8 cellular contexts compared by ENCODE assay signal in the genomic region with DNA sequence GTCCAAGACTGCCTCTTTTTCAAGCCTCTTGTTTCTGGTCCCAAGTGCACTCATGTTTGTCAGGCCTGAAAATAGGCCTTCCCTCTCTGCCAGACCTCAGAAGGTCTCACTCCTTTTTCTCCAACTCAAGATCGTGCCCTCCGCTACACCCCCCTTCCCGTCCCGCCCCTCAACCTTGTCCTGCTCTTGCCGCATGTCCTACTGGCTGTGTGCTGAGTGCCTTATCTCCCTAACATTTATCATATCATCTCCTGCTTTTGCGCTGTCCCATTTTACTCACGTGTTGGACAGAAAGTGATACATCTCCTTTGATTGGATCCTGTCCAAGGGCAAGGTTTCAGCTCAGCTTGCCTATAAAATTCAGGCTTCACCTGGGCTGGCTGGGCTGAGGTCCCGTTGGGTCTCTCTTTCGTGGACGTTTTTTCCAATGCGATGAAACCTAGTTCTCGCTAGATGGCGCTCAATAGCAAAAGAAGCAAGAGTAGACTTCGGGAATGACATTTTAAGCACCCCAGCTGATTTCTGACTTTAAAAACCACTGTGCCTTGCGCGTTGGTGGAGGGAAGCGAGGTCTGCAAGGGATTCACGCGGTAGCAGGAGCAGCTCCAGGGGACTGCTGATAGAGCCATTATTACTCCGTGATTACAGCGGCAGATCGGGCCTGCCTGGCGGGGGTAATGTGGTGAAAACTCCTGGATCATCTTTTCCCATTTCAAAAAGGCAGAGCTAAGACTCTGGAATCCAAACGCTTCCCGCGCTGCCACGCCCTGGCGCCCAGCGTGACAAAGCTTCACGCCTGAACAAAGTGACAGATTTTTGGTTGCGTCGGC.
A peak's percentile ranks its signal among the peaks of the same experiment; 100 is the strongest.
DNase-seq lines count a peak whose midpoint lies in the region; ATAC-seq and TF ChIP-seq lines count a peak whose summit lies in the region.

No MANE protein-coding gene starts in this region.

- H3K4me1 Mint-ChIP-seq in stimulated activated memory B cell treated with anti-CD40 and anti-IgM and Interleukin-4, amounts not matched to agents 10 μg/mL and 1 μg/mL and 100 μg/mL, for 72 hours, result peaks cover 9% of the 10 kb centered on the region

- no peak overlapping the region for H3K27ac Mint-ChIP-seq in stimulated activated memory B cell treated with anti-CD40 and anti-IgM and Interleukin-4, amounts not matched to agents 10 μg/mL and 1 μg/mL and 100 μg/mL, for 72 hours

- H3K9me3 Mint-ChIP-seq in stimulated activated memory B cell treated with anti-CD40 and anti-IgM and Interleukin-4, amounts not matched to agents 10 μg/mL and 1 μg/mL and 100 μg/mL, for 72 hours, result no peaks in the 10 kb centered on the region

- H3K36me3 Mint-ChIP-seq in stimulated activated memory B cell treated with anti-CD40 and anti-IgM and Interleukin-4, amounts not matched to agents 10 μg/mL and 1 μg/mL and 100 μg/mL, for 72 hours, result no peaks in the 10 kb centered on the region

- H3K27me3 Mint-ChIP-seq in stimulated activated memory B cell treated with anti-CD40 and anti-IgM and Interleukin-4, amounts not matched to agents 10 μg/mL and 1 μg/mL and 100 μg/mL, for 72 hours, result peaks cover 17% of the 10 kb centered on the region

- CTCF ChIA-PET in AG04450 (lab: Charles Lee), result interaction anchor here (0.5 to 3.1 kb wide), 22 partner anchors 8 to 1532 kb away, joined by 3 to 42 read pairs (median 4); no protein-coding TSS in a partner anchor

- peak overlapping the region; percentile 36 for H3K4me3 Mint-ChIP-seq in stimulated activated memory B cell treated with anti-CD40 and anti-IgM and Interleukin-4, amounts not matched to agents 10 μg/mL and 1 μg/mL and 100 μg/mL, for 72 hours

- peak overlapping the region; percentile 58 for H3K4me3 ChIP-seq in AG04450 (ENCODE audit: low read depth, low read length)
- H3K4me3 ChIP-seq in GM12875 (ENCODE audit: low read depth, low read length), result no peak overlapping the region

- H3K27me3 ChIP-seq in AG04450 (ENCODE audit: control insufficient read depth, insufficient read depth, low read length), result peaks cover 10% of the 10 kb centered on the region

- no peaks in the 10 kb centered on the region; the same call in 1 of the 2 replicates for H3K9me3 ChIP-seq in AG04450 (ENCODE audit: control insufficient read depth, insufficient read depth, low read length)

- peak; percentile 84 for TF ChIP-seq CTCF in AG04450 (IDR thresholded peaks at IDR 0.05; ENCODE audit: low read depth, low read length)
- peak; percentile 64 for TF ChIP-seq CTCF in GM12875 (IDR thresholded peaks at IDR 0.05; ENCODE audit: borderline replicate concordance, insufficient read depth, low read depth, low read length)

- DNase-seq in AG04450 (ENCODE audit: low read depth, low spot score) (peak; percentile 55), NCI-H1048 (lab: John Stamatoyannopoulos, UW) (peak; percentile 79), SKM-1 treated with dmso at 0.1 percent for 144 hours (lab: John Stamatoyannopoulos, UW; ENCODE audit: unreplicated experiment) (peak; percentile 64), dedifferentiated amniotic fluid mesenchymal stem cell (ENCODE audit: extremely low spot score) (peak; percentile 91), left lobe of liver (ENCODE audit: low spot score) (peak; percentile 50)

- POLR2A ChIA-PET in AG04450 (lab: Yijun Ruan, JAX), result interaction anchor here (1.0 kb wide), 1 partner anchor 79 kb away, joined by 3 read pairs; no protein-coding TSS in a partner anchor

- peak; percentile 82 for ATAC-seq in HG02759 (IDR thresholded peaks at IDR 0.05; ENCODE audit: unreplicated experiment)
- ATAC-seq in left lobe of liver, result peak; percentile 96
- ATAC-seq in stimulated activated memory B cell treated with anti-CD40 and anti-IgM and Interleukin-4, amounts not matched to agents 10 μg/mL and 1 μg/mL and 100 μg/mL, for 72 hours, result peak; percentile 48

- H3K27ac ChIP-seq in AG04450 (ENCODE audit: low read depth, low read length), result no peak overlapping the region
